In genomic region chr13:23778007-23778687, GRCh38 we compare ENCODE assay signal across 15 cellular contexts.
DNase-seq lines count a peak whose midpoint lies in the region; ATAC-seq and TF ChIP-seq lines count a peak whose summit lies in the region.
"Had no signal": no experiment of that assay in that cellular context is flagged by ENCODE, and none has a peak within 500 bp of the region (broad histone marks: within the 10 kb centered on the region; RNA-seq: fewer than 3 reads in every experiment).

No MANE protein-coding gene starts in this region.

- no peaks in the 10 kb centered on the region for H3K36me3 ChIP-seq in SK-N-SH (replicated peaks in 1 of 2; ENCODE audit: control insufficient read depth in 1 of 2, insufficient read depth in 2 of 2, low read length in 1 of 2)
- no peaks in the 10 kb centered on the region for H3K36me3 ChIP-seq in gastroesophageal sphincter
- H3K36me3 ChIP-seq: tibial artery had no signal

- ATAC-seq in SK-N-SH treated with all-trans-retinoic acid at 6 μM for 48 hours (no peak), gastroesophageal sphincter (no peak)
- ATAC-seq: CD8-positive, alpha-beta T cell; stimulated activated effector memory CD8-positive, alpha-beta T cell treated with anti-CD3 and anti-CD28 coated beads, Interleukin-12 subunit alpha, Interleukin-12 subunit beta, amount 100 ng/mL, for 72 hours had no signal

- TF ChIP-seq EP300 in SK-N-SH (IDR thresholded peaks at IDR 0.05; ENCODE audit: borderline replicate concordance in 1 of 2, low read depth in 1 of 2, low read length in 1 of 2) (no peak), gastroesophageal sphincter (IDR thresholded peaks at IDR 0.05) (no peak)

- H3K79me2 ChIP-seq in SK-N-SH (ENCODE audit: insufficient read depth): no peaks in the 10 kb centered on the region

- H3K4me2 ChIP-seq in SK-N-SH: no peak overlapping the region

- H3K27me3 ChIP-seq in SK-N-SH (ENCODE audit: insufficient read depth): no peaks in the 10 kb centered on the region
- H3K27me3 ChIP-seq in gastroesophageal sphincter: no peaks in the 10 kb centered on the region
- H3K27me3 ChIP-seq: tibial artery had no signal

- no peaks in the 10 kb centered on the region for H3F3A ChIP-seq in SK-N-SH (replicated peaks; ENCODE audit: insufficient read depth)

- no peaks in the 10 kb centered on the region for H4K20me1 ChIP-seq in SK-N-SH (ENCODE audit: insufficient read depth)

- H3K9me3 Mint-ChIP-seq in chondrocyte (ENCODE audit: low read depth) (peaks cover 6% of the 10 kb centered on the region), nephron (peaks cover 23% of the 10 kb centered on the region)
- H3K9me3 Mint-ChIP-seq: activated T-cell treated with anti-CD3 and anti-CD28 coated beads, Interleukin-2, amount 50 U/mL, for 72 hours; CD8-positive, alpha-beta T cell; stimulated activated effector memory CD8-positive, alpha-beta T cell treated with anti-CD3 and anti-CD28 coated beads, Interleukin-12 subunit alpha, Interleukin-12 subunit beta, amount 100 ng/mL, for 72 hours had no signal

- H3K27ac Mint-ChIP-seq in chondrocyte (ENCODE audit: unreplicated experiment): peak overlapping the region; percentile 33
- peak overlapping the region; percentile 32 to 48 (median 47) for H3K27ac Mint-ChIP-seq in nephron
- H3K27ac Mint-ChIP-seq: activated T-cell treated with anti-CD3 and anti-CD28 coated beads, Interleukin-2, amount 50 U/mL, for 72 hours; CD8-positive, alpha-beta T cell; stimulated activated effector memory CD8-positive, alpha-beta T cell treated with anti-CD3 and anti-CD28 coated beads, Interleukin-12 subunit alpha, Interleukin-12 subunit beta, amount 100 ng/mL, for 72 hours had no signal

- 0 out of 2 replicates have a peak, but pooled peaks cover 2% of the 10 kb centered on the region for H3K9me2 ChIP-seq in SK-N-SH

- CTCF ChIA-PET in SK-N-SH (lab: Yijun Ruan, JAX): interaction anchor here (1.0 to 1.2 kb wide), 3 partner anchors 11 to 18 kb away, joined by 3 read pairs; no protein-coding TSS in a partner anchor

- H3K4me1 ChIP-seq in SK-N-SH (ENCODE audit: control insufficient read depth in 1 of 2, insufficient read depth in 2 of 2, low read depth in 1 of 2, low read length in 1 of 2) (no peaks in the 10 kb centered on the region), gastroesophageal sphincter (peaks cover 0 to 19% (median 0%) of the 10 kb centered on the region in 3 donors)
- H3K4me1 ChIP-seq: tibial artery had no signal

- H3K9me3 ChIP-seq in SK-N-SH: no peaks in the 10 kb centered on the region
- no peaks in the 10 kb centered on the region for H3K9me3 ChIP-seq in gastroesophageal sphincter
- H3K9me3 ChIP-seq: tibial artery had no signal

- no peak overlapping the region for H2AFZ ChIP-seq in SK-N-SH (ENCODE audit: low read depth)

- H3K27me3 Mint-ChIP-seq in chondrocyte (ENCODE audit: low read depth) (no peaks in the 10 kb centered on the region), nephron (ENCODE audit: low read depth) (no peaks in the 10 kb centered on the region)

- H3K36me3 Mint-ChIP-seq in chondrocyte (ENCODE audit: low read depth) (peaks cover 11% of the 10 kb centered on the region), nephron (ENCODE audit: low read depth) (peaks cover 28% of the 10 kb centered on the region)
- H3K36me3 Mint-ChIP-seq: stimulated activated effector memory CD8-positive, alpha-beta T cell treated with anti-CD3 and anti-CD28 coated beads, Interleukin-12 subunit alpha, Interleukin-12 subunit beta, amount 100 ng/mL, for 72 hours had no signal

- TF ChIP-seq POLR2A in gastroesophageal sphincter (IDR thresholded peaks at IDR 0.05): no peak

- 65% methylated on average over 3 of the region's 3 CpGs for WGBS in SK-N-SH (ENCODE audit: low lambda C conversion rate)
- 48 to 50% methylated on average over 3 of the region's 3 CpGs for WGBS in gastroesophageal sphincter (ENCODE audit: low coverage in 1 of 2), 2 donors

- no peak overlapping the region for H3K4me3 ChIP-seq in SK-N-SH (ENCODE audit: low read depth in 2 of 2, low read length in 1 of 2)
- H3K4me3 ChIP-seq in HFF-Myc (replicated peaks; ENCODE audit: low read depth, low read length): no peak overlapping the region
- H3K4me3 ChIP-seq in gastroesophageal sphincter: no peak overlapping the region
- H3K4me3 ChIP-seq: tibial artery had no signal

- H3K4me1 Mint-ChIP-seq in chondrocyte (ENCODE audit: low read depth) (peaks cover 3% of the 10 kb centered on the region), nephron (peaks cover 25% of the 10 kb centered on the region)

- POLR2A ChIA-PET in SK-N-SH (lab: Yijun Ruan, JAX): no interaction called here

- no peak overlapping the region for H3K27ac ChIP-seq in SK-N-SH (ENCODE audit: low read depth in 2 of 2, low read length in 1 of 2)
- peak overlapping the region in 1 of 4 donors; percentile 21 for H3K27ac ChIP-seq in gastroesophageal sphincter
- H3K27ac ChIP-seq: 22Rv1, tibial artery had no signal

- H3K4me3 Mint-ChIP-seq in chondrocyte (ENCODE audit: unreplicated experiment) (no peak overlapping the region), nephron (no peak overlapping the region)
- H3K4me3 Mint-ChIP-seq: activated T-cell treated with anti-CD3 and anti-CD28 coated beads, Interleukin-2, amount 50 U/mL, for 72 hours; CD8-positive, alpha-beta T cell; stimulated activated effector memory CD8-positive, alpha-beta T cell treated with anti-CD3 and anti-CD28 coated beads, Interleukin-12 subunit alpha, Interleukin-12 subunit beta, amount 100 ng/mL, for 72 hours had no signal

- peak; percentile 36; the same call in 1 of the 2 replicates for TF ChIP-seq RAD21 in SK-N-SH (IDR thresholded peaks at IDR 0.05; ENCODE audit: low read length)

- DNase-seq in SK-N-SH: no peak
- DNase-seq in HFF-Myc (ENCODE audit: extremely low read depth, low read depth): no peak
- no peak for DNase-seq in chondrocyte (ENCODE audit: low spot score)
- no peak for DNase-seq in COLO668 (lab: John Stamatoyannopoulos, UW; ENCODE audit: unreplicated experiment)
- no peak for DNase-seq in central memory CD4-positive, alpha-beta T cell
- DNase-seq: activated T-cell treated with anti-CD3 and anti-CD28 coated beads, Interleukin-2, amount 50 U/mL, for 72 hours; CD8-positive, alpha-beta T cell; EL; NCI-H1694 treated with DMSO at 0.1 percent for 48 hours; tibial artery had no signal

- no peak; the same call in 1 of the 2 replicates for TF ChIP-seq CTCF in SK-N-SH (IDR thresholded peaks at IDR 0.05)
- TF ChIP-seq CTCF in HFF-Myc (IDR thresholded peaks at IDR 0.05; ENCODE audit: low read depth, low read length, missing control alignments): peak; percentile 39
- peak; percentile 43 for TF ChIP-seq CTCF in chondrocyte (IDR thresholded peaks at IDR 0.05)
- TF ChIP-seq CTCF in nephron (IDR thresholded peaks at IDR 0.05; ENCODE audit: unreplicated experiment in 3 of 3): peak; percentile 8 to 36 (median 26)
- TF ChIP-seq CTCF in gastroesophageal sphincter (IDR thresholded peaks at IDR 0.05): no peak

- no peak overlapping the region for H3K9ac ChIP-seq in SK-N-SH

TF ChIP-seq in SK-N-SH, 30 proteins besides CTCF, POLR2A, EP300 and RAD21 (continues in another document):
- TF ChIP-seq USF2 (IDR thresholded peaks at IDR 0.05; ENCODE audit: borderline replicate concordance, low read depth, low read length) (no peak), FOSL2 (IDR thresholded peaks at IDR 0.05; ENCODE audit: borderline replicate concordance, low read depth) (no peak), PBX3 (IDR thresholded peaks at IDR 0.05) (no peak), MAX (IDR thresholded peaks at IDR 0.05; ENCODE audit: low read depth) (no peak)

TF ChIP-seq in SK-N-SH treated with all-trans-retinoic acid at 6 μM for 48 hours, 23 proteins besides CTCF, POLR2A, EP300 and RAD21 (continues in another document):
- no peak for TF ChIP-seq ZNF70 (CRISPR knock-in tag; IDR thresholded peaks at IDR 0.05)
- TF ChIP-seq TCF4 (CRISPR knock-in tag; IDR thresholded peaks at IDR 0.05; ENCODE audit: borderline replicate concordance): no peak
- TF ChIP-seq POU6F1 (CRISPR knock-in tag; IDR thresholded peaks at IDR 0.05; ENCODE audit: borderline replicate concordance, low read depth): no peak
- TF ChIP-seq TOX (CRISPR knock-in tag; IDR thresholded peaks at IDR 0.05; ENCODE audit: borderline replicate concordance): no peak
- TF ChIP-seq ESRRG (CRISPR knock-in tag; IDR thresholded peaks at IDR 0.05): no peak
- no peak for TF ChIP-seq CSDC2 (CRISPR knock-in tag; IDR thresholded peaks at IDR 0.05)
- no peak for TF ChIP-seq ZNF565 (CRISPR knock-in tag; conservative IDR thresholded peaks at IDR 0.05; ENCODE audit: low read depth)
- TF ChIP-seq GLIS3 (CRISPR knock-in tag; IDR thresholded peaks at IDR 0.05): no peak
- no peak for TF ChIP-seq ISL1 (CRISPR knock-in tag; IDR thresholded peaks at IDR 0.05)
- TF ChIP-seq ZNF8 (CRISPR knock-in tag; IDR thresholded peaks at IDR 0.05): no peak
- TF ChIP-seq RARB (CRISPR knock-in tag; IDR thresholded peaks at IDR 0.05): no peak
- no peak for TF ChIP-seq PPARA (CRISPR knock-in tag; IDR thresholded peaks at IDR 0.05; ENCODE audit: borderline replicate concordance)
- TF ChIP-seq CSRNP3 (CRISPR knock-in tag; IDR thresholded peaks at IDR 0.05): no peak

Comparison
In these comparisons a context has a peak if more than half of its experiments do, and no peak if none do; other contexts are left out.
1. CTCF ChIP-seq: peak in HFF-Myc (single experiment), chondrocyte (single experiment) and nephron (3 of 3); none in SK-N-SH (single experiment) and gastroesophageal sphincter (0 of 4).